3 cellular contexts compared by ENCODE assay signal in genomic region chr17:81703747-81704654, GRCh38.
TF ChIP-seq lines count a peak whose summit lies in the region.

No MANE protein-coding gene starts in this region.

TF ChIP-seq in SK-N-SH, 30 proteins besides CTCF, POLR2A, EP300 and RAD21 (continued from another document):
- no peak for TF ChIP-seq IRF3 (IDR thresholded peaks at IDR 0.05; ENCODE audit: low read depth, low read length)
- TF ChIP-seq USF1 (IDR thresholded peaks at IDR 0.05; ENCODE audit: borderline replicate concordance, low read depth), result no peak
- no peak for TF ChIP-seq MXI1 (IDR thresholded peaks at IDR 0.05; ENCODE audit: low read depth, low read length)
- no peak for TF ChIP-seq SIN3A (IDR thresholded peaks at IDR 0.05; ENCODE audit: borderline replicate concordance, low read depth, low read length)
- TF ChIP-seq FOXJ3 (CRISPR knock-in tag; IDR thresholded peaks at IDR 0.05), result 0 out of 2 replicates have a peak, but pooled peaks have one; percentile 29
- TF ChIP-seq MAX (IDR thresholded peaks at IDR 0.05; ENCODE audit: low read depth), result no peak; the same call in 1 of the 2 replicates

TF ChIP-seq in SK-N-SH treated with all-trans-retinoic acid at 6 μM for 48 hours, 23 proteins besides CTCF, POLR2A, EP300 and RAD21:
- no peak for TF ChIP-seq TSHZ2 (CRISPR knock-in tag; IDR thresholded peaks at IDR 0.05)
- TF ChIP-seq OSR1 (CRISPR knock-in tag; IDR thresholded peaks at IDR 0.05), result no peak
- TF ChIP-seq ARNTL (CRISPR knock-in tag; IDR thresholded peaks at IDR 0.05; ENCODE audit: borderline replicate concordance, low read depth), result no peak
- no peak for TF ChIP-seq CSRNP3 (CRISPR knock-in tag; IDR thresholded peaks at IDR 0.05)
- TF ChIP-seq BACH2 (CRISPR knock-in tag; IDR thresholded peaks at IDR 0.05; ENCODE audit: borderline replicate concordance), result no peak
- TF ChIP-seq POU6F1 (CRISPR knock-in tag; IDR thresholded peaks at IDR 0.05; ENCODE audit: borderline replicate concordance, low read depth), result no peak
- TF ChIP-seq ISL1 (CRISPR knock-in tag; IDR thresholded peaks at IDR 0.05), result no peak
- TF ChIP-seq ZFP3 (CRISPR knock-in tag; IDR thresholded peaks at IDR 0.05), result no peak
- no peak for TF ChIP-seq CSDC2 (CRISPR knock-in tag; IDR thresholded peaks at IDR 0.05)

TF ChIP-seq in HEK293T, 16 proteins besides CTCF, POLR2A, EP300 and RAD21 (continued from another document):
- TF ChIP-seq FOXM1 (IDR thresholded peaks at IDR 0.05; ENCODE audit: borderline replicate concordance) (no peak), SP1 (IDR thresholded peaks at IDR 0.05) (no peak), CTBP1 (IDR thresholded peaks at IDR 0.05; ENCODE audit: borderline replicate concordance) (no peak), ZNF384 (IDR thresholded peaks at IDR 0.05) (no peak), ELF4 (IDR thresholded peaks at IDR 0.05) (no peak), HDGF (IDR thresholded peaks at IDR 0.05; ENCODE audit: borderline replicate concordance) (no peak), FOXK2 (IDR thresholded peaks at IDR 0.05) (no peak), BHLHE40 (IDR thresholded peaks at IDR 0.05; ENCODE audit: borderline replicate concordance) (no peak), L3MBTL2 (conservative IDR thresholded peaks at IDR 0.05) (no peak; the same call in 1 of the 2 replicates), FOXA1 (IDR thresholded peaks at IDR 0.05) (no peak)
